Comparison of ENCODE assay signal across 18 cellular contexts in the genomic region with DNA sequence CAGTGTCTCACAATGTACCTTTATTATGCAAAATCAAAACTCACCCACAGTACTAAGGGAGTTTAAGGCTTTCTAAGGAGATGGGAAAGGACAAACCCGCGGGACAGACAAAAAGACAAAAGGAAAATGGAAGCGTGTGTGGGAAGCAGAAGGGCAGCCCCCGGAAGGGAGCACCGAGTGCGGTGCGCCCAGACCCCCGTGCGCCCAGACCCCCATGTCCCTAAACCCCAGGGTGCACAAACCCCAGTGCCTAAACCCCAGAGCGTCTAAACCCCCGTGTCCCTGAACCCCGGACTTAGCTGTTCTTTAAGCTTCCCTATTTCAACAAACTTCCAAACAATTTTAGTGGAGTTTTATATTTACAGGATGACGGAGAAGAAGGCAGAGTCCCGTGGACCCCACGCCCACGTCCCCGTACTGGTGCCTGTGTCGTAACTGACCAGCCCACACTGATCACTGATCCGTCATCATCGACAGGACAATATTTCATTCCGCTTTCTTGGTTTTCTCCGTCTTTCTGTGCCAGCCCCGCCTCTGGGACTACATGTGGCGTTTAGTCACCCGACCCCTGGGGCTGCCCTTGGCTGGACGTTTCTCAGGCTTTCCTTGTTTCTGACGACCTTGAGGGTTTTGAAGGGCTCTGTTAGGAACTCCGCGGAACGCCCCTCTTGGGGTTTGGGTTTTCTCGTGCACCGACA.
"Had no signal": no experiment of that assay in that cellular context is flagged by ENCODE, and none has a peak within 500 bp of the region (broad histone marks: within the 10 kb centered on the region; RNA-seq: fewer than 3 reads in every experiment).

No MANE protein-coding gene starts in this region.

- H3K9me3 Mint-ChIP-seq: activated CD4-positive, alpha-beta T cell treated with anti-CD3 and anti-CD28 coated beads, Interleukin-2, amount 10 ng/mL, durations not matched to agents 7 days and 5 days; effector memory CD8-positive, alpha-beta T cell; naive thymus-derived CD8-positive, alpha-beta T cell; stimulated activated naive CD8-positive, alpha-beta T cell treated with anti-CD3 and anti-CD28 coated beads, Interleukin-15, amount 100 ng/mL, for 72 hours had no signal

- H3K36me3 ChIP-seq: breast epithelium, gastrocnemius medialis, heart right ventricle, right atrium auricular region, upper lobe of left lung had no signal

- H3K36me3 Mint-ChIP-seq: activated naive CD8-positive, alpha-beta T cell had no signal

- H3K27me3 ChIP-seq: breast epithelium, right atrium auricular region, upper lobe of left lung had no signal

- H3K9me3 ChIP-seq: breast epithelium, gastrocnemius medialis, heart right ventricle, right atrium auricular region, upper lobe of left lung had no signal

- DNase-seq: activated CD4-positive, alpha-beta T cell treated with anti-CD3 and anti-CD28 coated beads, Interleukin-2, amount 10 ng/mL, durations not matched to agents 7 days and 5 days; activated CD8-positive, alpha-beta memory T cell treated with anti-CD3 and anti-CD28 coated beads, Interleukin-2, amount 50 U/mL, for 48 hours; activated gamma-delta T cell; activated T-cell treated with anti-CD3 and anti-CD28 coated beads, Interleukin-2, amount 50 U/mL, for 72 hours; aorta; dermis blood vessel endothelial cell; effector memory CD8-positive, alpha-beta T cell; gastrocnemius medialis; heart right ventricle; naive thymus-derived CD8-positive, alpha-beta T cell; nucleus accumbens; stimulated activated naive CD8-positive, alpha-beta T cell treated with anti-CD3 and anti-CD28 coated beads, Interleukin-15, amount 100 ng/mL, for 72 hours had no signal

- ATAC-seq: activated T-cell treated with anti-CD3 and anti-CD28 coated beads, Interleukin-2, amount 50 U/mL, for 72 hours; effector memory CD8-positive, alpha-beta T cell; gastrocnemius medialis; heart right ventricle; left lobe of liver; naive thymus-derived CD8-positive, alpha-beta T cell; stimulated activated naive CD8-positive, alpha-beta T cell treated with anti-CD3 and anti-CD28 coated beads, Interleukin-15, amount 100 ng/mL, for 72 hours had no signal

- H3K27me3 Mint-ChIP-seq: activated CD4-positive, alpha-beta T cell treated with anti-CD3 and anti-CD28 coated beads, Interleukin-2, amount 10 ng/mL, durations not matched to agents 7 days and 5 days; activated naive CD8-positive, alpha-beta T cell; effector memory CD8-positive, alpha-beta T cell; naive thymus-derived CD8-positive, alpha-beta T cell; stimulated activated naive CD8-positive, alpha-beta T cell treated with anti-CD3 and anti-CD28 coated beads, Interleukin-15, amount 100 ng/mL, for 72 hours had no signal

- H3K27ac Mint-ChIP-seq: activated CD4-positive, alpha-beta T cell treated with anti-CD3 and anti-CD28 coated beads, Interleukin-2, amount 10 ng/mL, durations not matched to agents 7 days and 5 days; activated naive CD8-positive, alpha-beta T cell; activated T-cell treated with anti-CD3 and anti-CD28 coated beads, Interleukin-2, amount 50 U/mL, for 72 hours; stimulated activated naive CD8-positive, alpha-beta T cell treated with anti-CD3 and anti-CD28 coated beads, Interleukin-15, amount 100 ng/mL, for 72 hours had no signal

- H3K4me1 Mint-ChIP-seq: activated CD4-positive, alpha-beta T cell treated with anti-CD3 and anti-CD28 coated beads, Interleukin-2, amount 10 ng/mL, durations not matched to agents 7 days and 5 days had no signal

- H3K4me3 Mint-ChIP-seq: activated CD4-positive, alpha-beta T cell treated with anti-CD3 and anti-CD28 coated beads, Interleukin-2, amount 10 ng/mL, durations not matched to agents 7 days and 5 days; activated naive CD8-positive, alpha-beta T cell; activated T-cell treated with anti-CD3 and anti-CD28 coated beads, Interleukin-2, amount 50 U/mL, for 72 hours; effector memory CD8-positive, alpha-beta T cell; stimulated activated naive CD8-positive, alpha-beta T cell treated with anti-CD3 and anti-CD28 coated beads, Interleukin-15, amount 100 ng/mL, for 72 hours had no signal

- H3K27ac ChIP-seq: breast epithelium, epithelial cell of prostate, gastrocnemius medialis, heart right ventricle, right atrium auricular region, upper lobe of left lung had no signal

- H3K4me3 ChIP-seq: gastrocnemius medialis, heart right ventricle, right atrium auricular region, upper lobe of left lung had no signal

- H3K4me1 ChIP-seq: breast epithelium, gastrocnemius medialis had no signal
